In the genomic region with DNA sequence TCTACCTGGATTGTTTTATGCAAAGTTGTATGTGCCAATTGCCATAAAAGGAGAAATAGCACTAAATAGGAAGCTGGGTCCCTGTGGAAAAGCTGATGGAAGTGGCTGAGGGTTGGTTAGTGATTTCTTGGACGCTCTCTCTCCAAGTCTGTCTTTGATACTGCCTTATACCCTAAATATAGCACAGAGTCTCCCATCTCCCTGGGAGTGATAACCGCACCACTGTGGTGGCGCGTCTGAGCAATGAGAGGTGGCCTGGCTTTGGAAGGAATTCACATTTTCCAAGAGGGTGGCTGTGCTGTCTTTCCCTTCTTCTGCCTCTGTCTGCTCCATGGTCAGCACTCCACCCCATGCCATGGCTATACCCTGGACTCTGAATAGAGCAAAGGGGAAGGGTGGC, we compare ENCODE assay signal across 24 cellular contexts. TPM values are rescaled to one million over a fixed set of nuclear protein-coding genes. Genes with fewer than 3 reads are reported as not detected.
"Had no signal": no experiment of that assay in that cellular context is flagged by ENCODE, and none has a peak within 500 bp of the region (broad histone marks: within the 10 kb centered on the region; RNA-seq: fewer than 3 reads in every experiment).

No MANE protein-coding gene starts in this region.

- H3K27ac Mint-ChIP-seq: endodermal cell; immature natural killer cell; naive thymus-derived CD8-positive, alpha-beta T cell; stimulated activated naive B cell treated with anti-CD40 and anti-IgM and Interleukin-4, amounts not matched to agents 10 μg/mL and 1 μg/mL and 100 μg/mL, for 72 hours; stimulated activated naive CD8-positive, alpha-beta T cell treated with anti-CD3 and anti-CD28 coated beads, Interleukin-15, amount 100 ng/mL, for 72 hours had no signal

- H3K9me3 ChIP-seq: ovary, right lobe of liver, testis, tibial nerve had no signal

- H3K9me3 Mint-ChIP-seq: endodermal cell; immature natural killer cell; naive thymus-derived CD8-positive, alpha-beta T cell; neural crest cell; stimulated activated naive B cell treated with anti-CD40 and anti-IgM and Interleukin-4, amounts not matched to agents 10 μg/mL and 1 μg/mL and 100 μg/mL, for 72 hours; stimulated activated naive CD8-positive, alpha-beta T cell treated with anti-CD3 and anti-CD28 coated beads, Interleukin-15, amount 100 ng/mL, for 72 hours had no signal

- H3K36me3 ChIP-seq: ovary, right lobe of liver had no signal

- DNase-seq: central memory CD4-positive, alpha-beta T cell; effector CD4-positive, alpha-beta T cell; endodermal cell; erythroblast; foreskin keratinocyte; head of caudate nucleus; immature natural killer cell; mesendoderm; naive thymus-derived CD8-positive, alpha-beta T cell; ovary; right lobe of liver; stimulated activated CD4-positive, alpha-beta T cell treated with anti-CD3 and anti-CD28 coated beads, Interleukin-2, amount 100 ng/mL, for 24 hours; stimulated activated CD4-positive, alpha-beta T cell treated with anti-CD3 and anti-CD28 coated beads, Interleukin-4, amount 100 ng/mL, for 4 hours; stimulated activated naive B cell treated with anti-CD40 and anti-IgM and Interleukin-4, amounts not matched to agents 10 μg/mL and 1 μg/mL and 100 μg/mL, for 72 hours; stimulated activated naive CD8-positive, alpha-beta T cell treated with anti-CD3 and anti-CD28 coated beads, Interleukin-15, amount 100 ng/mL, for 72 hours; testis had no signal

- H3K27me3 ChIP-seq: foreskin keratinocyte, ovary, right lobe of liver, testis, tibial nerve had no signal

- H3K4me1 ChIP-seq: foreskin keratinocyte, right lobe of liver, tibial nerve had no signal

- ATAC-seq: foreskin keratinocyte; naive thymus-derived CD8-positive, alpha-beta T cell; right lobe of liver; stimulated activated naive B cell treated with anti-CD40 and anti-IgM and Interleukin-4, amounts not matched to agents 10 μg/mL and 1 μg/mL and 100 μg/mL, for 72 hours; stimulated activated naive CD8-positive, alpha-beta T cell treated with anti-CD3 and anti-CD28 coated beads, Interleukin-15, amount 100 ng/mL, for 72 hours had no signal

- H3K27ac ChIP-seq: coronary artery, foreskin keratinocyte, ovary, right lobe of liver, testis, tibial nerve had no signal

- H3K4me3 ChIP-seq: coronary artery, ovary, right lobe of liver, testis, tibial nerve had no signal

RNA-seq across cellular contexts. Expression of a gene that starts 34.4 kb away (rescaled TPM):
- total RNA-seq: chondrocyte; dermis microvascular lymphatic vessel endothelial cell; endothelial cell of umbilical vein; lung microvascular endothelial cell; naive thymus-derived CD8-positive, alpha-beta T cell; skeletal muscle tissue; tibial nerve had no signal
- polyA plus RNA-seq: endothelial cell of umbilical vein, foreskin keratinocyte, immature natural killer cell had no signal

RNA-seq across cellular contexts. Expression of a gene that starts 55.1 kb away (rescaled TPM):
- total RNA-seq: dermis microvascular lymphatic vessel endothelial cell; endodermal cell; endothelial cell of umbilical vein; lung microvascular endothelial cell; naive thymus-derived CD8-positive, alpha-beta T cell; neural crest cell had no signal
- polyA plus RNA-seq: endothelial cell of umbilical vein; immature natural killer cell; naive thymus-derived CD8-positive, alpha-beta T cell had no signal
